In genomic region chr21:40270134-40270533, GRCh38 we compare ENCODE assay signal across 23 cellular contexts.
"Had no signal": no experiment of that assay in that cellular context is flagged by ENCODE, and none has a peak within 500 bp of the region (broad histone marks: within the 10 kb centered on the region; RNA-seq: fewer than 3 reads in every experiment).

No MANE protein-coding gene starts in this region.

- ATAC-seq: naive thymus-derived CD8-positive, alpha-beta T cell; natural killer cell treated with Interleukin-12 subunit alpha and Interleukin-12 subunit beta and Interleukin-15 and Interleukin-18, amount 100 ng/mL, for 72 hours; pancreas; psoas muscle; right cardiac atrium; right lobe of liver; stimulated activated naive B cell treated with anti-CD40 and anti-IgM and Interleukin-4, amounts not matched to agents 10 μg/mL and 1 μg/mL and 100 μg/mL, for 72 hours had no signal

- DNase-seq: naive B cell; naive thymus-derived CD8-positive, alpha-beta T cell; pancreas; psoas muscle; right cardiac atrium; right lobe of liver; sigmoid colon; small intestine; stimulated activated CD4-positive, alpha-beta T cell treated with anti-CD3 and anti-CD28 coated beads, Interleukin-15, amount 100 ng/mL, for 24 hours; stimulated activated CD4-positive, alpha-beta T cell treated with anti-CD3 and anti-CD28 coated beads, Interleukin-2, amount 100 ng/mL, for 24 hours; stimulated activated CD4-positive, alpha-beta T cell treated with anti-CD3 and anti-CD28 coated beads, Interleukin-2, amount 100 ng/mL, for 48 hours; stimulated activated CD4-positive, alpha-beta T cell treated with anti-CD3 and anti-CD28 coated beads, Interleukin-4, amount 100 ng/mL, for 24 hours; stimulated activated naive B cell treated with anti-CD40 and anti-IgM and Interleukin-4, amounts not matched to agents 10 μg/mL and 1 μg/mL and 100 μg/mL, for 72 hours; stimulated activated naive CD4-positive, alpha-beta T cell treated with Interleukin-2 at 50 U/mL for 16 hours; stomach; testis; trophoblast cell had no signal

- H3K9me3 ChIP-seq: pancreas, psoas muscle, right lobe of liver, sigmoid colon, stomach, suprapubic skin, testis, tibial nerve, upper lobe of left lung, vagina had no signal

- H3K36me3 ChIP-seq: neural progenitor cell, pancreas, right lobe of liver, sigmoid colon, stomach, suprapubic skin, tibial nerve, upper lobe of left lung, vagina had no signal

- H3K27me3 ChIP-seq: neural progenitor cell, pancreas, right lobe of liver, sigmoid colon, stomach, suprapubic skin, testis, tibial nerve, upper lobe of left lung, vagina had no signal

- H3K27ac ChIP-seq: neural progenitor cell, pancreas, psoas muscle, right lobe of liver, sigmoid colon, stomach, suprapubic skin, testis, tibial nerve, upper lobe of left lung, vagina had no signal

- H3K4me1 ChIP-seq: pancreas, psoas muscle, right lobe of liver, sigmoid colon, stomach, suprapubic skin, testis, tibial nerve, upper lobe of left lung, vagina had no signal

- H3K4me3 ChIP-seq: neural progenitor cell, pancreas, psoas muscle, right lobe of liver, sigmoid colon, stomach, suprapubic skin, testis, tibial nerve, upper lobe of left lung, vagina had no signal
